1 cellular context compared by ENCODE assay signal in the genomic region with DNA sequence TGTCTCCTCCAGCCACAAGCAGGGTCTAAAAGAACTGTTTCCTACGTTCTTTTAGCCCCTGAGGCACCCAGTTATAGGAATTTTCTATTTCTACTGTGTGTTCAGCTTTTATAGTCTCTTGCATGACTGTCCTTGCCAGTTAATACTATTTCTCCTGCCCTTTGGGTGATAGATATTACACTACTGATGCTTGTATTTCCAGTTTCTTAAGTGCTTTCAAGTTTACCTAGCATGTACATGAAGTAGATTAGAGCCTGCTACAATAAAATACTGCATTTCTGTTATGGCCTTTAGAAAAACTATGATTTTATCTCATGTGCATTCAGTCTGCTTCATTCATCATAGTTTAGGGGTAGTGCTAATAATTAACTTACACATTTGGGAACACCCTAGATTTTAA.
TF ChIP-seq lines count a peak whose summit lies in the region.

No MANE protein-coding gene starts in this region.

TF ChIP-seq in SK-N-SH, 30 proteins besides CTCF, POLR2A, EP300 and RAD21 (continued from another document):
- no peak for TF ChIP-seq REST (IDR thresholded peaks at IDR 0.05; ENCODE audit: low read depth, low read length)
- TF ChIP-seq FOSL2 (IDR thresholded peaks at IDR 0.05; ENCODE audit: borderline replicate concordance, low read depth), result no peak
- no peak for TF ChIP-seq NFIC (IDR thresholded peaks at IDR 0.05; ENCODE audit: borderline replicate concordance)
- TF ChIP-seq TCF12 (IDR thresholded peaks at IDR 0.05), result no peak
- no peak for TF ChIP-seq ELF1 (IDR thresholded peaks at IDR 0.05)
- TF ChIP-seq NRF1 (IDR thresholded peaks at IDR 0.05; ENCODE audit: low read depth, low read length), result no peak
- TF ChIP-seq TEAD4 (IDR thresholded peaks at IDR 0.05; ENCODE audit: borderline replicate concordance, insufficient read depth), result no peak
- no peak for TF ChIP-seq MAX (IDR thresholded peaks at IDR 0.05; ENCODE audit: low read depth)
- no peak for TF ChIP-seq JUND (IDR thresholded peaks at IDR 0.05)
- no peak for TF ChIP-seq MEF2A (IDR thresholded peaks at IDR 0.05; ENCODE audit: borderline replicate concordance, low read depth)
- no peak for TF ChIP-seq POLR2AphosphoS5 (IDR thresholded peaks at IDR 0.05; ENCODE audit: low read depth, low read length)
- TF ChIP-seq RCOR1 (IDR thresholded peaks at IDR 0.05; ENCODE audit: low read length), result no peak
- no peak for TF ChIP-seq TAF1 (IDR thresholded peaks at IDR 0.05; ENCODE audit: borderline replicate concordance, low read depth, low read length)
- TF ChIP-seq, protein P1, sequence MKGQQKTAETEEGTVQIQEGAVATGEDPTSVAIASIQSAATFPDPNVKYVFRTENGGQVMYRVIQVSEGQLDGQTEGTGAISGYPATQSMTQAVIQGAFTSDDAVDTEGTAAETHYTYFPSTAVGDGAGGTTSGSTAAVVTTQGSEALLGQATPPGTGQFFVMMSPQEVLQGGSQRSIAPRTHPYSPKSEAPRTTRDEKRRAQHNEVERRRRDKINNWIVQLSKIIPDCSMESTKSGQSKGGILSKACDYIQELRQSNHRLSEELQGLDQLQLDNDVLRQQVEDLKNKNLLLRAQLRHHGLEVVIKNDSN (IDR thresholded peaks at IDR 0.05; ENCODE audit: borderline replicate concordance, low read depth), result no peak
